1 cellular context compared by ENCODE assay signal in genomic region chr12:46383654-46384450, GRCh38.
TF ChIP-seq lines count a peak whose summit lies in the region.

No MANE protein-coding gene starts in this region.

TF ChIP-seq in K562, 482 proteins besides CTCF, POLR2A, EP300 and RAD21 (continued from another document and continues in another):
- TF ChIP-seq, protein P1, sequence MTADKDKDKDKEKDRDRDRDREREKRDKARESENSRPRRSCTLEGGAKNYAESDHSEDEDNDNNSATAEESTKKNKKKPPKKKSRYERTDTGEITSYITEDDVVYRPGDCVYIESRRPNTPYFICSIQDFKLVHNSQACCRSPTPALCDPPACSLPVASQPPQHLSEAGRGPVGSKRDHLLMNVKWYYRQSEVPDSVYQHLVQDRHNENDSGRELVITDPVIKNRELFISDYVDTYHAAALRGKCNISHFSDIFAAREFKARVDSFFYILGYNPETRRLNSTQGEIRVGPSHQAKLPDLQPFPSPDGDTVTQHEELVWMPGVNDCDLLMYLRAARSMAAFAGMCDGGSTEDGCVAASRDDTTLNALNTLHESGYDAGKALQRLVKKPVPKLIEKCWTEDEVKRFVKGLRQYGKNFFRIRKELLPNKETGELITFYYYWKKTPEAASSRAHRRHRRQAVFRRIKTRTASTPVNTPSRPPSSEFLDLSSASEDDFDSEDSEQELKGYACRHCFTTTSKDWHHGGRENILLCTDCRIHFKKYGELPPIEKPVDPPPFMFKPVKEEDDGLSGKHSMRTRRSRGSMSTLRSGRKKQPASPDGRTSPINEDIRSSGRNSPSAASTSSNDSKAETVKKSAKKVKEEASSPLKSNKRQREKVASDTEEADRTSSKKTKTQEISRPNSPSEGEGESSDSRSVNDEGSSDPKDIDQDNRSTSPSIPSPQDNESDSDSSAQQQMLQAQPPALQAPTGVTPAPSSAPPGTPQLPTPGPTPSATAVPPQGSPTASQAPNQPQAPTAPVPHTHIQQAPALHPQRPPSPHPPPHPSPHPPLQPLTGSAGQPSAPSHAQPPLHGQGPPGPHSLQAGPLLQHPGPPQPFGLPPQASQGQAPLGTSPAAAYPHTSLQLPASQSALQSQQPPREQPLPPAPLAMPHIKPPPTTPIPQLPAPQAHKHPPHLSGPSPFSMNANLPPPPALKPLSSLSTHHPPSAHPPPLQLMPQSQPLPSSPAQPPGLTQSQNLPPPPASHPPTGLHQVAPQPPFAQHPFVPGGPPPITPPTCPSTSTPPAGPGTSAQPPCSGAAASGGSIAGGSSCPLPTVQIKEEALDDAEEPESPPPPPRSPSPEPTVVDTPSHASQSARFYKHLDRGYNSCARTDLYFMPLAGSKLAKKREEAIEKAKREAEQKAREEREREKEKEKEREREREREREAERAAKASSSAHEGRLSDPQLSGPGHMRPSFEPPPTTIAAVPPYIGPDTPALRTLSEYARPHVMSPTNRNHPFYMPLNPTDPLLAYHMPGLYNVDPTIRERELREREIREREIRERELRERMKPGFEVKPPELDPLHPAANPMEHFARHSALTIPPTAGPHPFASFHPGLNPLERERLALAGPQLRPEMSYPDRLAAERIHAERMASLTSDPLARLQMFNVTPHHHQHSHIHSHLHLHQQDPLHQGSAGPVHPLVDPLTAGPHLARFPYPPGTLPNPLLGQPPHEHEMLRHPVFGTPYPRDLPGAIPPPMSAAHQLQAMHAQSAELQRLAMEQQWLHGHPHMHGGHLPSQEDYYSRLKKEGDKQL (CRISPR knock-in tag; IDR thresholded peaks at IDR 0.05; ENCODE audit: borderline replicate concordance): no peak; the same call in 1 of the 2 replicates
- TF ChIP-seq PHB2 (IDR thresholded peaks at IDR 0.05; ENCODE audit: low read depth): no peak
- peak; percentile 86 for TF ChIP-seq CREB1 (IDR thresholded peaks at IDR 0.05)
- peak; percentile 79 for TF ChIP-seq CREB1 (CRISPR knock-in tag; IDR thresholded peaks at IDR 0.05)
- TF ChIP-seq EZH2 (IDR thresholded peaks at IDR 0.05; ENCODE audit: borderline replicate concordance, low read depth, low read length): no peak
- no peak; the same call in 1 of the 2 replicates for TF ChIP-seq MYBL2 (IDR thresholded peaks at IDR 0.05; ENCODE audit: low read depth)
- no peak for TF ChIP-seq MYBL2 (CRISPR knock-in tag; IDR thresholded peaks at IDR 0.05; ENCODE audit: borderline replicate concordance)
- TF ChIP-seq HDAC8 (tag; IDR thresholded peaks at IDR 0.05): no peak
- TF ChIP-seq, protein P2, sequence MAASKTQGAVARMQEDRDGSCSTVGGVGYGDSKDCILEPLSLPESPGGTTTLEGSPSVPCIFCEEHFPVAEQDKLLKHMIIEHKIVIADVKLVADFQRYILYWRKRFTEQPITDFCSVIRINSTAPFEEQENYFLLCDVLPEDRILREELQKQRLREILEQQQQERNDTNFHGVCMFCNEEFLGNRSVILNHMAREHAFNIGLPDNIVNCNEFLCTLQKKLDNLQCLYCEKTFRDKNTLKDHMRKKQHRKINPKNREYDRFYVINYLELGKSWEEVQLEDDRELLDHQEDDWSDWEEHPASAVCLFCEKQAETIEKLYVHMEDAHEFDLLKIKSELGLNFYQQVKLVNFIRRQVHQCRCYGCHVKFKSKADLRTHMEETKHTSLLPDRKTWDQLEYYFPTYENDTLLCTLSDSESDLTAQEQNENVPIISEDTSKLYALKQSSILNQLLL (CRISPR knock-in tag; IDR thresholded peaks at IDR 0.05; ENCODE audit: borderline replicate concordance): no peak
- peak; percentile 13; the same call in 1 of the 2 replicates for TF ChIP-seq CHD2 (IDR thresholded peaks at IDR 0.05; ENCODE audit: low read depth, low read length)
- TF ChIP-seq ELF1 (tag; IDR thresholded peaks at IDR 0.05): no peak; the same call in 1 of the 2 replicates
- TF ChIP-seq TAF7 (tag; IDR thresholded peaks at IDR 0.05): peak; percentile 60; the same call in 1 of the 2 replicates
- TF ChIP-seq NCOR1 (IDR thresholded peaks at IDR 0.05): no peak
- TF ChIP-seq FOXK1 (CRISPR knock-in tag; IDR thresholded peaks at IDR 0.05; ENCODE audit: borderline replicate concordance): 0 out of 2 replicates have a peak, but pooled peaks have one; percentile 70
- no peak for TF ChIP-seq ZNF445 (CRISPR knock-in tag; IDR thresholded peaks at IDR 0.05; ENCODE audit: low read depth)
- TF ChIP-seq, protein P3, sequence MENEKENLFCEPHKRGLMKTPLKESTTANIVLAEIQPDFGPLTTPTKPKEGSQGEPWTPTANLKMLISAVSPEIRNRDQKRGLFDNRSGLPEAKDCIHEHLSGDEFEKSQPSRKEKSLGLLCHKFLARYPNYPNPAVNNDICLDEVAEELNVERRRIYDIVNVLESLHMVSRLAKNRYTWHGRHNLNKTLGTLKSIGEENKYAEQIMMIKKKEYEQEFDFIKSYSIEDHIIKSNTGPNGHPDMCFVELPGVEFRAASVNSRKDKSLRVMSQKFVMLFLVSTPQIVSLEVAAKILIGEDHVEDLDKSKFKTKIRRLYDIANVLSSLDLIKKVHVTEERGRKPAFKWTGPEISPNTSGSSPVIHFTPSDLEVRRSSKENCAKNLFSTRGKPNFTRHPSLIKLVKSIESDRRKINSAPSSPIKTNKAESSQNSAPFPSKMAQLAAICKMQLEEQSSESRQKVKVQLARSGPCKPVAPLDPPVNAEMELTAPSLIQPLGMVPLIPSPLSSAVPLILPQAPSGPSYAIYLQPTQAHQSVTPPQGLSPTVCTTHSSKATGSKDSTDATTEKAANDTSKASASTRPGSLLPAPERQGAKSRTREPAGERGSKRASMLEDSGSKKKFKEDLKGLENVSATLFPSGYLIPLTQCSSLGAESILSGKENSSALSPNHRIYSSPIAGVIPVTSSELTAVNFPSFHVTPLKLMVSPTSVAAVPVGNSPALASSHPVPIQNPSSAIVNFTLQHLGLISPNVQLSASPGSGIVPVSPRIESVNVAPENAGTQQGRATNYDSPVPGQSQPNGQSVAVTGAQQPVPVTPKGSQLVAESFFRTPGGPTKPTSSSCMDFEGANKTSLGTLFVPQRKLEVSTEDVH (IDR thresholded peaks at IDR 0.05; ENCODE audit: low read depth, partially characterized antibody): no peak
- no peak for TF ChIP-seq ZKSCAN8 (CRISPR knock-in tag; IDR thresholded peaks at IDR 0.05)
- no peak for TF ChIP-seq ZZZ3 (IDR thresholded peaks at IDR 0.05)
- no peak for TF ChIP-seq MCM7 (IDR thresholded peaks at IDR 0.05)
- no peak for TF ChIP-seq GTF3C2 (IDR thresholded peaks at IDR 0.05; ENCODE audit: borderline replicate concordance, extremely low read depth, insufficient read length)
- TF ChIP-seq FOXA3 (CRISPR knock-in tag; conservative IDR thresholded peaks at IDR 0.05 in 1 of 2, IDR thresholded peaks at IDR 0.05 in 1 of 2): 0 out of 4 replicates have a peak, but pooled peaks of 1 of the 2 experiments have one; percentile 50
- TF ChIP-seq RB1 (IDR thresholded peaks at IDR 0.05; ENCODE audit: low read depth): peak; percentile 8; the same call in 1 of the 2 replicates
- no peak for TF ChIP-seq ZBTB11 (CRISPR knock-in tag; IDR thresholded peaks at IDR 0.05)
- no peak for TF ChIP-seq CHCHD3 (CRISPR knock-in tag; IDR thresholded peaks at IDR 0.05)
- no peak for TF ChIP-seq SMARCB1 (IDR thresholded peaks at IDR 0.05; ENCODE audit: insufficient read length, low read depth)
- no peak for TF ChIP-seq CCNT2 (IDR thresholded peaks at IDR 0.05; ENCODE audit: borderline replicate concordance, extremely low read depth, insufficient read length, low read depth, low read length)
- no peak; the same call in 1 of the 2 replicates for TF ChIP-seq MBD2 (IDR thresholded peaks at IDR 0.05; ENCODE audit: borderline replicate concordance, low read depth)
- TF ChIP-seq EWSR1 (IDR thresholded peaks at IDR 0.05; ENCODE audit: borderline replicate concordance, low read depth, partially characterized antibody): no peak
- no peak for TF ChIP-seq ZNF695 (CRISPR knock-in tag; IDR thresholded peaks at IDR 0.05)
- TF ChIP-seq SIRT6 (IDR thresholded peaks at IDR 0.05; ENCODE audit: low read depth, low read length): no peak
- TF ChIP-seq, protein P4, sequence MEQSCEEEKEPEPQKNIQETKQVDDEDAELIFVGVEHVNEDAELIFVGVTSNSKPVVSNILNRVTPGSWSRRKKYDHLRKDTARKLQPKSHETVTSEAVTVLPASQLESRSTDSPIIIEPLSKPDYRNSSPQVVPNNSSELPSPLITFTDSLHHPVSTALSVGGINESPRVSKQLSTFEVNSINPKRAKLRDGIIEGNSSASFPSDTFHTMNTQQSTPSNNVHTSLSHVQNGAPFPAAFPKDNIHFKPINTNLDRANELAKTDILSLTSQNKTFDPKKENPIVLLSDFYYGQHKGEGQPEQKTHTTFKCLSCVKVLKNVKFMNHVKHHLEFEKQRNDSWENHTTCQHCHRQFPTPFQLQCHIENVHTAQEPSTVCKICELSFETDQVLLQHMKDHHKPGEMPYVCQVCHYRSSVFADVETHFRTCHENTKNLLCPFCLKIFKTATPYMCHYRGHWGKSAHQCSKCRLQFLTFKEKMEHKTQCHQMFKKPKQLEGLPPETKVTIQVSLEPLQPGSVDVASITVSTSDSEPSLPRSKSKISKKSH (CRISPR knock-in tag; IDR thresholded peaks at IDR 0.05): no peak
- TF ChIP-seq TAF9B (IDR thresholded peaks at IDR 0.05; ENCODE audit: partially characterized antibody): peak; percentile 60
- TF ChIP-seq ZNF316 (IDR thresholded peaks at IDR 0.05): no peak
- TF ChIP-seq CBFB (CRISPR knock-in tag; IDR thresholded peaks at IDR 0.05): 0 out of 2 replicates have a peak, but pooled peaks have one; percentile 46
- no peak for TF ChIP-seq HCFC1 (IDR thresholded peaks at IDR 0.05; ENCODE audit: low read depth, low read length)
- no peak for TF ChIP-seq ZNF165 (CRISPR knock-in tag; IDR thresholded peaks at IDR 0.05; ENCODE audit: borderline replicate concordance)
- peak; percentile 80 for TF ChIP-seq ZNF766 (CRISPR knock-in tag; conservative IDR thresholded peaks at IDR 0.05)
- TF ChIP-seq ZNF124 (CRISPR knock-in tag; IDR thresholded peaks at IDR 0.05): no peak
- TF ChIP-seq STAG1 (CRISPR knock-in tag; IDR thresholded peaks at IDR 0.05; ENCODE audit: borderline replicate concordance): no peak
- no peak for TF ChIP-seq GABPA (tag; conservative IDR thresholded peaks at IDR 0.05; ENCODE audit: low read depth)
- peak; percentile 31 to 53; a peak in 2 of 4 replicates for TF ChIP-seq FOXK2 (conservative IDR thresholded peaks at IDR 0.05 in 1 of 2, IDR thresholded peaks at IDR 0.05 in 1 of 2; ENCODE audit: low read depth in 2 of 2)
- no peak for TF ChIP-seq BMI1 (IDR thresholded peaks at IDR 0.05; ENCODE audit: low read length)
- no peak for TF ChIP-seq SRSF1 (IDR thresholded peaks at IDR 0.05; ENCODE audit: low read depth, low read length)
- TF ChIP-seq, protein P5, sequence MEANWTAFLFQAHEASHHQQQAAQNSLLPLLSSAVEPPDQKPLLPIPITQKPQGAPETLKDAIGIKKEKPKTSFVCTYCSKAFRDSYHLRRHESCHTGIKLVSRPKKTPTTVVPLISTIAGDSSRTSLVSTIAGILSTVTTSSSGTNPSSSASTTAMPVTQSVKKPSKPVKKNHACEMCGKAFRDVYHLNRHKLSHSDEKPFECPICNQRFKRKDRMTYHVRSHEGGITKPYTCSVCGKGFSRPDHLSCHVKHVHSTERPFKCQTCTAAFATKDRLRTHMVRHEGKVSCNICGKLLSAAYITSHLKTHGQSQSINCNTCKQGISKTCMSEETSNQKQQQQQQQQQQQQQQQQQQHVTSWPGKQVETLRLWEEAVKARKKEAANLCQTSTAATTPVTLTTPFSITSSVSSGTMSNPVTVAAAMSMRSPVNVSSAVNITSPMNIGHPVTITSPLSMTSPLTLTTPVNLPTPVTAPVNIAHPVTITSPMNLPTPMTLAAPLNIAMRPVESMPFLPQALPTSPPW (CRISPR knock-in tag; IDR thresholded peaks at IDR 0.05): peak; percentile 83
- TF ChIP-seq POLR2AphosphoS2 (IDR thresholded peaks at IDR 0.05; ENCODE audit: low read length): no peak
- no peak for TF ChIP-seq FIP1L1 (IDR thresholded peaks at IDR 0.05; ENCODE audit: low read depth, low read length, poor library complexity, severe bottlenecking)
- TF ChIP-seq BDP1 (IDR thresholded peaks at IDR 0.05; ENCODE audit: insufficient read depth, insufficient read length): no peak
- TF ChIP-seq SRSF3 (IDR thresholded peaks at IDR 0.05; ENCODE audit: insufficient read depth, low read length): no peak
- TF ChIP-seq NR1H2 (CRISPR knock-in tag; IDR thresholded peaks at IDR 0.05): no peak; the same call in 1 of the 2 replicates
- TF ChIP-seq JUN (IDR thresholded peaks at IDR 0.05; ENCODE audit: borderline replicate concordance, low read depth, low read length): no peak
- no peak for TF ChIP-seq JUN (CRISPR knock-in tag; IDR thresholded peaks at IDR 0.05; ENCODE audit: borderline replicate concordance)
